ENCODE assay signal across 8 cellular contexts in genomic region chr7:101953248-101953819, GRCh38.
DNase-seq lines count a peak whose midpoint lies in the region; ATAC-seq and TF ChIP-seq lines count a peak whose summit lies in the region.

No MANE protein-coding gene starts in this region.

- CTCF ChIA-PET in GM10248 (lab: Yijun Ruan, JAX), result interaction anchor here (1.0 to 1.5 kb wide), 5 partner anchors 8 to 20 kb away, joined by 3 to 5 read pairs (median 3); no protein-coding TSS in a partner anchor

- no peak overlapping the region for H2BK120ac ChIP-seq in trophoblast cell (ENCODE audit: insufficient read depth, low read length, poor library complexity)

- H2AFZ ChIP-seq in trophoblast cell (ENCODE audit: insufficient read depth, low read length, poor library complexity), result no peak overlapping the region

- H3K27ac ChIP-seq in trophoblast cell (ENCODE audit: low read depth, low read length), result peak overlapping the region; percentile 58

- DNase-seq in GM10248 (ENCODE audit: extremely low spot score) (peak; percentile 79), cardiac fibroblast (ENCODE audit: low read depth in 2 of 2) (peak; percentile 90 to 97), trophoblast cell (peak in 1 of 2 donors; percentile 30), amygdala (lab: John Stamatoyannopoulos, UW) (no peak), NCI-H128 (lab: John Stamatoyannopoulos, UW; ENCODE audit: unreplicated experiment) (no peak), midbrain (lab: John Stamatoyannopoulos, UW) (no peak)
- no peak for DNase-seq in stimulated activated CD4-positive, alpha-beta T cell treated with anti-CD3 and anti-CD28 coated beads, Interleukin-4, amount 100 ng/mL, for 1 hour

- no peak overlapping the region for H3K23ac ChIP-seq in trophoblast cell (ENCODE audit: low read length)

- peaks cover 8 to 14% of the 10 kb centered on the region in 2 experiments for H3K4me1 ChIP-seq in trophoblast cell (ENCODE audit: control insufficient read depth in 1 of 2, insufficient read depth in 2 of 2, low read length in 2 of 2)

- POLR2A ChIA-PET in GM10248 (lab: Yijun Ruan, JAX), result interaction anchor here (1.1 kb wide), 1 partner anchor 74 kb away, joined by 3 read pairs; no protein-coding TSS in a partner anchor

- H3K14ac ChIP-seq in trophoblast cell (ENCODE audit: low read length), result no peak overlapping the region

- no peak overlapping the region for H3K18ac ChIP-seq in trophoblast cell (ENCODE audit: low read length)

- no peak overlapping the region for H3K9ac ChIP-seq in trophoblast cell (ENCODE audit: low read length)

- peaks cover 2% of the 10 kb centered on the region for H3K79me2 ChIP-seq in trophoblast cell (ENCODE audit: control insufficient read depth, insufficient read depth, low read length, poor library complexity)

- H3K27me3 ChIP-seq in trophoblast cell (ENCODE audit: insufficient read depth, low read length), result no peaks in the 10 kb centered on the region

- no CpG with 5 or more reads among the region's 14 CpGs for WGBS in trophoblast cell (ENCODE audit: extremely low coverage, insufficient coverage, insufficient read length)

- no peak overlapping the region for H3K4me3 ChIP-seq in cardiac fibroblast (replicated peaks in 1 of 2; ENCODE audit: low read depth in 2 of 2, low read length in 2 of 2)
- H3K4me3 ChIP-seq in trophoblast cell (ENCODE audit: low read depth, low read length), result no peak overlapping the region

- peak overlapping the region; percentile 17 for H3K4me2 ChIP-seq in trophoblast cell (ENCODE audit: low read length)

- H3K79me1 ChIP-seq in trophoblast cell (ENCODE audit: low read length), result peaks cover 2% of the 10 kb centered on the region

- H2BK5ac ChIP-seq in trophoblast cell (ENCODE audit: low read depth, low read length, poor library complexity), result no peak overlapping the region

- H2BK12ac ChIP-seq in trophoblast cell (ENCODE audit: low read length), result no peak overlapping the region

- H2AK5ac ChIP-seq in trophoblast cell (ENCODE audit: low read length), result no peak overlapping the region

- ATAC-seq in HG03469 (IDR thresholded peaks at IDR 0.05; ENCODE audit: unreplicated experiment), result peak; percentile 52

- no peak for TF ChIP-seq CTCF in GM10248 (IDR thresholded peaks at IDR 0.05; ENCODE audit: control extremely low read depth, extremely low read depth, low read depth, missing control alignments)
- peak; percentile 1 for TF ChIP-seq CTCF in cardiac fibroblast (IDR thresholded peaks at IDR 0.05; ENCODE audit: low read depth, low read length)

- H4K12ac ChIP-seq in trophoblast cell (ENCODE audit: low read depth, low read length), result no peak overlapping the region

- H4K91ac ChIP-seq in trophoblast cell (ENCODE audit: low read depth, low read length), result no peak overlapping the region

- H3K9me3 ChIP-seq in trophoblast cell (ENCODE audit: insufficient read depth, low read depth, low read length), result no peaks in the 10 kb centered on the region

- H3K36me3 ChIP-seq in trophoblast cell (ENCODE audit: control insufficient read depth in 1 of 2, insufficient read depth in 2 of 2, low read length in 2 of 2), result peaks cover 0 to 2% of the 10 kb centered on the region in 2 experiments

- no peak overlapping the region for H4K8ac ChIP-seq in trophoblast cell (ENCODE audit: low read depth, low read length)

- no peak overlapping the region for H3K4ac ChIP-seq in trophoblast cell (ENCODE audit: low read depth, low read length)

Comparison
In these comparisons a context has a peak if more than half of its experiments do, and no peak if none do; other contexts are left out.
1. DNase-seq: peak in GM10248 (single experiment) and cardiac fibroblast (2 of 2); none in amygdala (0 of 56), NCI-H128 (single experiment), stimulated activated CD4-positive, alpha-beta T cell treated with anti-CD3 and anti-CD28 coated beads, Interleukin-4, amount 100 ng/mL, for 1 hour (single experiment) and midbrain (single experiment).